8 cellular contexts compared by ENCODE assay signal in genomic region chr4:43286137-43286536, GRCh38.
"Had no signal": no experiment of that assay in that cellular context is flagged by ENCODE, and none has a peak within 500 bp of the region (broad histone marks: within the 10 kb centered on the region; RNA-seq: fewer than 3 reads in every experiment).

No MANE protein-coding gene starts in this region.

- ATAC-seq: GM12878 had no signal

- DNase-seq: GDM1, GF-D8 had no signal

- FAIRE-seq: G401.6, GM12878, GM12891, GM12892, GM18507, GM19239 had no signal

- H3K4me3 ChIP-seq: GM12878 had no signal
